ENCODE assay signal across 8 cellular contexts in the genomic region with DNA sequence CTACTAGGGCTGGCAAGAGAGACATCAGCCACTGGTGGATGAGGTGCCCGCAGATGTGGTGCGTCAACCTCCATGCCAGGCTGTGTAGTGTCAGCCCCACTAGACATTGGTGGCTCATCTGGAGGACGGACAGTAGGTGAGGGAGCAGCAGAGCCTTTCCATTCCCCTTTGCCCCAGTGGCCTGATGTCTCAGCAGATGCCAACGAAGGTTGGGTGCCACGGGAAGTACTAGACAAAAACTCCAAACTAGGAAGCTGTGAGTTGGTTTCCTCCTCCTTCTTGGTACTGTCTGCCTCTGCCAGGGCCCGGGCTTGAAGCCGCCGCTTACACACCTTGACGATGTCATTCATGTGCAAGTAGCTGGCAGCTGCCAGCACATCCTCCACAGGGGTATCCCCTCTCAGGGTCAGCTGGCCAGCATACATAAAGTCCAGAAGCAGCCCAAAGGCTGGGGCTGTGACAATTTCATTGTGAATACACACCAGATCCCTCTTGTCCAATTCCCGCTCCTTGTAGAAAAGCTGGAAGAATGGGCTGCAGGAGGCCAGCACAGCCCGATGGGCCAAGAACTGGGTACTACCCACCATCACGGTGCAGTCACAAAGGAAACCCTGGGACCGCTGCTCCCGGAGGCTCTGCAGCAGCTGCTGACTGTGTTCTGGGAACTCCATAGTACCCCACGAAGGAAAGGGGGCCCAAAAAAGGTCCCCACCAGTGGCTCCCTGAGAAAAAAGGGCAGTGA. TPM values are rescaled to one million over a fixed set of nuclear protein-coding genes. Genes with fewer than 3 reads are reported as not detected.
A peak's percentile ranks its signal among the peaks of the same experiment; 100 is the strongest.
DNase-seq lines count a peak whose midpoint lies in the region; ATAC-seq and TF ChIP-seq lines count a peak whose summit lies in the region.

No MANE protein-coding gene starts in this region.

- no peaks in the 10 kb centered on the region for H3K27me3 ChIP-seq in suprapubic skin

- no peak for ATAC-seq in activated T-helper 17 cell treated with anti-CD3 and anti-CD28 coated beads, Interleukin-2, amount 50 U/mL, for 72 hours (replicated peaks)

- no peaks in the 10 kb centered on the region for H3K9me3 Mint-ChIP-seq in T-helper 1 cell treated with Interleukin-12 subunit alpha and Interleukin-12 subunit beta and Interleukin-4 antibody, amounts not matched to agents 30 μg/mL and 1 μg/mL, for 36 hours
- no peaks in the 10 kb centered on the region for H3K9me3 Mint-ChIP-seq in activated T-helper 17 cell treated with anti-CD3 and anti-CD28 coated beads, Interleukin-2, amount 50 U/mL, for 72 hours
- H3K9me3 Mint-ChIP-seq in immature natural killer cell, result no peaks in the 10 kb centered on the region

- TF ChIP-seq POLR2A in suprapubic skin (IDR thresholded peaks at IDR 0.05), result no peak

- H3K9me3 ChIP-seq in suprapubic skin, result no peaks in the 10 kb centered on the region

- H3K27ac Mint-ChIP-seq in T-helper 1 cell treated with Interleukin-12 subunit alpha and Interleukin-12 subunit beta and Interleukin-4 antibody, amounts not matched to agents 30 μg/mL and 1 μg/mL, for 36 hours, result peak overlapping the region; percentile 97
- peak overlapping the region; percentile 95 for H3K27ac Mint-ChIP-seq in activated T-helper 17 cell treated with anti-CD3 and anti-CD28 coated beads, Interleukin-2, amount 50 U/mL, for 72 hours
- H3K27ac Mint-ChIP-seq in immature natural killer cell, result peak overlapping the region; percentile 96 to 100 (median 98)

- no peak for TF ChIP-seq CTCF in suprapubic skin (IDR thresholded peaks at IDR 0.05)

- WGBS in suprapubic skin, result 56% methylated on average over 13 of the region's 15 CpGs

- H3K36me3 ChIP-seq in suprapubic skin, result peaks cover 14% of the 10 kb centered on the region

- H3K4me3 ChIP-seq in suprapubic skin, result peak overlapping the region; percentile 78

- H3K27ac ChIP-seq in suprapubic skin, result peak overlapping the region; percentile 96

- H3K4me1 ChIP-seq in suprapubic skin, result peaks cover 38% of the 10 kb centered on the region

- TF ChIP-seq EP300 in suprapubic skin (IDR thresholded peaks at IDR 0.05), result no peak

- H3K4me3 Mint-ChIP-seq in T-helper 1 cell treated with Interleukin-12 subunit alpha and Interleukin-12 subunit beta and Interleukin-4 antibody, amounts not matched to agents 30 μg/mL and 1 μg/mL, for 36 hours, result peak overlapping the region; percentile 96
- H3K4me3 Mint-ChIP-seq in activated T-helper 17 cell treated with anti-CD3 and anti-CD28 coated beads, Interleukin-2, amount 50 U/mL, for 72 hours, result peak overlapping the region; percentile 86
- peak overlapping the region; percentile 95 to 100 (median 97) for H3K4me3 Mint-ChIP-seq in immature natural killer cell

- peaks cover 3% of the 10 kb centered on the region for H3K36me3 Mint-ChIP-seq in T-helper 1 cell treated with Interleukin-12 subunit alpha and Interleukin-12 subunit beta and Interleukin-4 antibody, amounts not matched to agents 30 μg/mL and 1 μg/mL, for 36 hours (ENCODE audit: low read depth)
- peaks cover 19% of the 10 kb centered on the region for H3K36me3 Mint-ChIP-seq in activated T-helper 17 cell treated with anti-CD3 and anti-CD28 coated beads, Interleukin-2, amount 50 U/mL, for 72 hours (ENCODE audit: low read depth)
- H3K36me3 Mint-ChIP-seq in immature natural killer cell, result peaks cover 0 to 7% (median 0%) of the 10 kb centered on the region in 3 donors

- H3K27me3 Mint-ChIP-seq in T-helper 1 cell treated with Interleukin-12 subunit alpha and Interleukin-12 subunit beta and Interleukin-4 antibody, amounts not matched to agents 30 μg/mL and 1 μg/mL, for 36 hours (ENCODE audit: low read depth), result no peaks in the 10 kb centered on the region
- no peaks in the 10 kb centered on the region for H3K27me3 Mint-ChIP-seq in activated T-helper 17 cell treated with anti-CD3 and anti-CD28 coated beads, Interleukin-2, amount 50 U/mL, for 72 hours
- peaks cover 6 to 8% (median 7%) of the 10 kb centered on the region in 3 donors for H3K27me3 Mint-ChIP-seq in immature natural killer cell (ENCODE audit: low read depth in 3 of 3)

- no peak for DNase-seq in T-helper 1 cell
- DNase-seq in immature natural killer cell, result no peak
- DNase-seq in suprapubic skin (ENCODE audit: low spot score in 2 of 2), result no peak
- no peak for DNase-seq in HT-29 (ENCODE audit: low spot score)
- DNase-seq in NCI-H69 (lab: John Stamatoyannopoulos, UW), result no peak
- DNase-seq in NCI-H2107 (lab: John Stamatoyannopoulos, UW), result no peak

- H3K4me1 Mint-ChIP-seq in T-helper 1 cell treated with Interleukin-12 subunit alpha and Interleukin-12 subunit beta and Interleukin-4 antibody, amounts not matched to agents 30 μg/mL and 1 μg/mL, for 36 hours (ENCODE audit: low read depth), result peaks cover 19% of the 10 kb centered on the region
- peaks cover 10% of the 10 kb centered on the region for H3K4me1 Mint-ChIP-seq in activated T-helper 17 cell treated with anti-CD3 and anti-CD28 coated beads, Interleukin-2, amount 50 U/mL, for 72 hours
- peaks cover 13 to 25% of the 10 kb centered on the region in 2 donors for H3K4me1 Mint-ChIP-seq in immature natural killer cell

RNA-seq across cellular contexts. Expression of a gene that starts 0.8 kb away (rescaled TPM):
- total RNA-seq in activated T-helper 17 cell treated with anti-CD3 and anti-CD28 coated beads, Interleukin-2, amount 50 U/mL, for 72 hours, result 10 to 100 TPM; 12.8 to 13.9 TPM
- 10 to 100 TPM in 1 of 3 donors, 1 to 10 TPM in 2; 4.1 to 14.2 (median 5.5) TPM for polyA plus RNA-seq in immature natural killer cell
- total RNA-seq in suprapubic skin, result 10 to 100 TPM; 10.9 to 32.2 (median 14.3) TPM
- 10.6 and 13.1 TPM in 2 replicates for total RNA-seq in HT-29 (2014; rRNA removed; shearing (Covaris generic))

RNA-seq across cellular contexts. Expression of a gene that starts 8.2 kb away (rescaled TPM):
- 100 to 1,000 TPM in 1 of 2 donors, 10 to 100 TPM in 1; 92.0 to 114 TPM for total RNA-seq in activated T-helper 17 cell treated with anti-CD3 and anti-CD28 coated beads, Interleukin-2, amount 50 U/mL, for 72 hours
- 100 to 1,000 TPM; 397 to 564 (median 472) TPM for polyA plus RNA-seq in immature natural killer cell
- total RNA-seq in suprapubic skin, result 100 to 1,000 TPM in 1 of 4 donors, 10 to 100 TPM in 3; 46.9 to 117 (median 52.1) TPM
- 138 and 141 TPM in 2 replicates for total RNA-seq in HT-29 (2014; rRNA removed; shearing (Covaris generic))

RNA-seq across cellular contexts. Expression of a gene that starts 18.0 kb away (rescaled TPM):
- 10 to 100 TPM; 14.1 to 27.5 TPM for total RNA-seq in activated T-helper 17 cell treated with anti-CD3 and anti-CD28 coated beads, Interleukin-2, amount 50 U/mL, for 72 hours
- polyA plus RNA-seq in immature natural killer cell, result 1 to 10 TPM; 3.8 to 9.6 (median 7.3) TPM
- 10 to 100 TPM; 10.2 to 48.7 (median 21.9) TPM for total RNA-seq in suprapubic skin
- total RNA-seq in HT-29 (2014; rRNA removed; shearing (Covaris generic)), result 57.9 and 71.7 TPM in 2 replicates

RNA-seq across cellular contexts. Expression of a gene that starts 24.9 kb away (rescaled TPM):
- 10 to 100 TPM; 49.9 to 56.2 TPM for total RNA-seq in activated T-helper 17 cell treated with anti-CD3 and anti-CD28 coated beads, Interleukin-2, amount 50 U/mL, for 72 hours
- polyA plus RNA-seq in immature natural killer cell, result 10 to 100 TPM; 11.2 to 19.0 (median 14.5) TPM
- 10 to 100 TPM; 16.3 to 42.3 (median 31.7) TPM for total RNA-seq in suprapubic skin
- 32.4 and 45.5 TPM in 2 replicates for total RNA-seq in HT-29 (2014; rRNA removed; shearing (Covaris generic))

RNA-seq across cellular contexts. Expression of a gene that starts 25.9 kb away (rescaled TPM):
- 10 to 100 TPM; 54.0 to 60.1 TPM for total RNA-seq in activated T-helper 17 cell treated with anti-CD3 and anti-CD28 coated beads, Interleukin-2, amount 50 U/mL, for 72 hours
- 1 to 10 TPM in 2 of 3 donors, under 1 TPM in 1; 0.97 to 4.8 (median 1.1) TPM for polyA plus RNA-seq in immature natural killer cell
- total RNA-seq in suprapubic skin, result 10 to 100 TPM; 21.1 to 51.5 (median 33.6) TPM
- total RNA-seq in HT-29 (2014; rRNA removed; shearing (Covaris generic)), result 12.2 and 12.3 TPM in 2 replicates
